ENCODE assay signal across 8 cellular contexts in the genomic region with DNA sequence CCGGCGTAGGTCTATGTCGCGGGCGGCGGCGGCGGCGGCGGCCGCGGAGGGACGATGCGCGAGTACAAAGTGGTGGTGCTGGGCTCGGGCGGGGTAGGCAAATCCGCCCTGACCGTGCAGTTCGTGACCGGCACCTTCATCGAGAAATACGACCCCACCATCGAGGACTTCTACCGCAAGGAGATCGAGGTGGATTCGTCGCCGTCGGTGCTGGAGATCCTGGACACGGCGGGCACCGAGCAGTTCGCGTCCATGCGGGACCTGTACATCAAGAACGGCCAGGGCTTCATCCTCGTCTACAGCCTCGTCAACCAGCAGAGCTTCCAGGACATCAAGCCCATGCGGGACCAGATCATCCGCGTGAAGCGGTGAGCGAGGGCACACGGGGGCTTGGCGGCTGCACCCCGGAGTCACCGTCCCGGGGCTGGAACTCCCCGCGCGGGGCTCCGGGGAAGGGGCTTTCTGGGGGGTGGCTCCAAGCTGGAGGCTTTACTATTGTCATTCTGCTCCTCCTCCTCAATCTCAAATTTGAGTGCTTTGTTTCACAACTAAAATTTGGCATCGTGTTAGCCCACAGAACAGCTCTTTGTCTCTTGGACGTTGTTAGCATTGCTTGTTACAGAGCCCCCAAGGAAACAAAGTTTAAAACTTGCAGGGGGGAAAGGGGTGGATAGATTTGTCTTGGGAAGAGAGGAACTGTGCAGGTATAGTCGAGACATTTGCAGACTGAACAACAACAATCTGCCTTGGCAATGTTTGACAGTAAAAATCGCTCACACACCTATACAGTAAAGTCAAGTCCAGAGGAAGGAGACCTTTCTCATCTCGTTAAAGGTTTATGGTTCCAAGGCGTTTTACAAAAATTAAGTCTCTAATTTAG. TPM values are rescaled to one million over a fixed set of nuclear protein-coding genes. Genes with fewer than 3 reads are reported as not detected.
DNase-seq lines count a peak whose midpoint lies in the region; ATAC-seq, FAIRE-seq and TF ChIP-seq lines count a peak whose summit lies in the region.

No MANE protein-coding gene starts in this region.

- H3K27me3 ChIP-seq in AG04450 (ENCODE audit: control insufficient read depth, insufficient read depth, low read length) (no peaks in the 10 kb centered on the region), lung (ENCODE audit: control insufficient read depth, insufficient read depth) (no peaks in the 10 kb centered on the region)

- 1% methylated on average over 41 to 59 of the region's 59 CpGs for WGBS in lung, 2 donors

- H3K36me3 Mint-ChIP-seq in IgD-negative memory B cell: no peaks in the 10 kb centered on the region

- CTCF ChIA-PET in AG04450 (lab: Charles Lee): interaction anchor here (0.7 to 2.9 kb wide), 5 partner anchors 134 to 1660 kb away, joined by 3 to 24 read pairs (median 10); no protein-coding TSS in a partner anchor

- peak overlapping the region; percentile 91 to 97 (median 96) for H3K4me3 Mint-ChIP-seq in IgD-negative memory B cell

- no peak for TF ChIP-seq CTCF in AG04450 (IDR thresholded peaks at IDR 0.05; ENCODE audit: low read depth, low read length)
- no peak for TF ChIP-seq CTCF in lung (IDR thresholded peaks at IDR 0.05; ENCODE audit: control extremely low read depth, extremely low read depth)

- ATAC-seq in lung (ENCODE audit: insufficient read depth, low FRiP score): no peak
- no peak for ATAC-seq in GM21381 (IDR thresholded peaks at IDR 0.05; ENCODE audit: unreplicated experiment)

- no peaks in the 10 kb centered on the region for H3K36me3 ChIP-seq in lung (ENCODE audit: control insufficient read depth in 2 of 2, insufficient read depth in 2 of 2, low read length in 2 of 2)

- no peaks in the 10 kb centered on the region for H3K9me3 ChIP-seq in AG04450 (ENCODE audit: control insufficient read depth, insufficient read depth, low read length)
- no peaks in the 10 kb centered on the region for H3K9me3 ChIP-seq in lung (ENCODE audit: control insufficient read depth in 2 of 2, insufficient read depth in 1 of 2, low read length in 1 of 2)

- H3K4me3 ChIP-seq in AG04450 (ENCODE audit: low read depth, low read length): peak overlapping the region; percentile 80
- peak overlapping the region; percentile 71 for H3K4me3 ChIP-seq in lung

- peaks cover 0 to 5% of the 10 kb centered on the region in 2 donors for H3K4me1 ChIP-seq in lung (ENCODE audit: control insufficient read depth in 2 of 2, insufficient read depth in 2 of 2, low read length in 2 of 2)

- H3K4me1 Mint-ChIP-seq in IgD-negative memory B cell: peaks cover 10 to 28% (median 11%) of the 10 kb centered on the region in 3 donors

- H3K27ac ChIP-seq in AG04450 (ENCODE audit: low read depth, low read length): no peak overlapping the region
- H3K27ac ChIP-seq in cingulate gyrus (ENCODE audit: low read depth, low read length): peak overlapping the region; percentile 76
- peak overlapping the region; percentile 81 to 91 for H3K27ac ChIP-seq in lung (ENCODE audit: low read depth in 1 of 2, low read length in 1 of 2)

- POLR2A ChIA-PET in AG04450 (lab: Yijun Ruan, JAX): interaction anchor here (1.0 to 1.9 kb wide), 5 partner anchors 50 to 212 kb away, joined by 3 to 13 read pairs (median 5); partner anchors contain the start of gene MBNL2

- no peaks in the 10 kb centered on the region for H3K9me3 Mint-ChIP-seq in IgD-negative memory B cell

- peak overlapping the region; percentile 30 to 92 (median 86) for H3K27ac Mint-ChIP-seq in IgD-negative memory B cell

- peak; percentile 78 for FAIRE-seq in GM19239 (lab: Jason Lieb, UNC)

- no peaks in the 10 kb centered on the region for H3K27me3 Mint-ChIP-seq in IgD-negative memory B cell

- DNase-seq in AG04450 (ENCODE audit: low read depth, low spot score) (no peak), GM19239 (ENCODE audit: insufficient read length, low spot score) (no peak), lung (ENCODE audit: low spot score) (peak; percentile 34)
- DNase-seq in activated CD4-positive, CD25-positive, alpha-beta regulatory T cell treated with anti-CD3 and anti-CD28 coated beads, Interleukin-2, amount 50 U/mL, for 72 hours: peak; percentile 53
- peak; percentile 0 to 32 (median 1) for DNase-seq in stimulated activated CD4-positive, alpha-beta T cell treated with anti-CD3 and anti-CD28 coated beads, TNF-alpha, amount 100 ng/mL, for 24 hours (ENCODE audit: low read depth in 3 of 3)

RNA-seq across cellular contexts. Expression of gene RAP2A, which starts 0.7 kb away (rescaled TPM):
- polyA plus RNA-seq in AG04450 (2011; rRNA removed) (17.5 and 21.5 TPM in 2 replicates), IgD-negative memory B cell (1.7 TPM), lung (1 to 10 TPM; 7.5 to 8.4 TPM)
- 39.2 and 44.0 TPM in 2 replicates for polyA minus RNA-seq in AG04450 (2011; rRNA and poly(A)+ RNA removed)
- 10 to 100 TPM; 39.0 to 46.0 TPM for total RNA-seq in lung

Comparison
In these comparisons a context has a peak if more than half of its experiments do, and no peak if none do; other contexts are left out.
1. DNase-seq: peak in activated CD4-positive, CD25-positive, alpha-beta regulatory T cell treated with anti-CD3 and anti-CD28 coated beads, Interleukin-2, amount 50 U/mL, for 72 hours (single experiment), lung (single experiment) and stimulated activated CD4-positive, alpha-beta T cell treated with anti-CD3 and anti-CD28 coated beads, TNF-alpha, amount 100 ng/mL, for 24 hours (3 of 3); none in AG04450 (single experiment) and GM19239 (single experiment).